In genomic region chr1:76881726-76882125, GRCh38 we compare ENCODE assay signal across 23 cellular contexts. TPM values are rescaled to one million over a fixed set of nuclear protein-coding genes. Genes with fewer than 3 reads are reported as not detected.
"Had no signal": no experiment of that assay in that cellular context is flagged by ENCODE, and none has a peak within 500 bp of the region (broad histone marks: within the 10 kb centered on the region; RNA-seq: fewer than 3 reads in every experiment).

No MANE protein-coding gene starts in this region.

- DNase-seq: activated CD4-positive, alpha-beta T cell treated with anti-CD3 and anti-CD28 coated beads for 4 hours; activated CD4-positive, alpha-beta T cell treated with anti-CD3 and anti-CD28 coated beads, Interleukin-2, amount 50 U/mL, for 4 hours; activated effector memory CD4-positive, alpha-beta T cell treated with Interleukin-2 at 50 U/mL for 16 hours; activated naive CD4-positive, alpha-beta T cell treated with Interleukin-2 at 50 U/mL for 16 hours; activated T-cell treated with anti-CD3 and anti-CD28 coated beads for 4 hours; caudate nucleus; dermis blood vessel endothelial cell; effector CD4-positive, alpha-beta T cell; esophagus squamous epithelium; islet precursor cell; left ventricle myocardium inferior; mesendoderm; mucosa of descending colon; posterior cingulate gyrus; right lobe of liver; stimulated activated CD4-positive, alpha-beta T cell treated with anti-CD3 and anti-CD28 coated beads, Interleukin-12 subunit alpha, Interleukin-12 subunit beta, amount 100 ng/mL, for 4 hours; stimulated activated CD4-positive, alpha-beta T cell treated with anti-CD3 and anti-CD28 coated beads, Interleukin-4, amount 100 ng/mL, for 1 hour; T-helper 9 cell; uterus had no signal

- ATAC-seq: gastroesophageal sphincter; mucosa of descending colon; natural killer cell treated with Interleukin-12 subunit alpha and Interleukin-12 subunit beta and Interleukin-15 and Interleukin-18, amount 100 ng/mL, for 72 hours; right lobe of liver; stimulated activated effector memory CD8-positive, alpha-beta T cell treated with anti-CD3 and anti-CD28 coated beads, Interleukin-12 subunit alpha, Interleukin-12 subunit beta, amount 100 ng/mL, for 72 hours had no signal

RNA-seq across cellular contexts. Expression of gene ST6GALNAC5, which starts 14.4 kb away (rescaled TPM):
- total RNA-seq: dermis blood vessel endothelial cell; natural killer cell treated with Interleukin-12 subunit alpha and Interleukin-12 subunit beta and Interleukin-15 and Interleukin-18, amount 100 ng/mL, for 72 hours; right lobe of liver; subcutaneous adipose tissue had no signal
